7 cellular contexts compared by ENCODE assay signal in genomic region chr7:151056286-151057037, GRCh38. TPM values are rescaled to one million over a fixed set of nuclear protein-coding genes. Genes with fewer than 3 reads are reported as not detected.
A peak's percentile ranks its signal among the peaks of the same experiment; 100 is the strongest.
DNase-seq lines count a peak whose midpoint lies in the region; ATAC-seq and TF ChIP-seq lines count a peak whose summit lies in the region.
"Had no signal": no experiment of that assay in that cellular context is flagged by ENCODE, and none has a peak within 500 bp of the region (broad histone marks: within the 10 kb centered on the region; RNA-seq: fewer than 3 reads in every experiment).

No MANE protein-coding gene starts in this region.

- no peak for TF ChIP-seq CTCF in OCI-LY3 (IDR thresholded peaks at IDR 0.05; ENCODE audit: low read depth, low read length)
- TF ChIP-seq CTCF in hepatocyte (IDR thresholded peaks at IDR 0.05; ENCODE audit: poor library complexity) = peak; percentile 18
- no peak for TF ChIP-seq CTCF in omental fat pad (IDR thresholded peaks at IDR 0.05)

- H3K36me3 ChIP-seq in OCI-LY3 (replicated peaks; ENCODE audit: low read depth, low read length) = no peaks in the 10 kb centered on the region
- no peaks in the 10 kb centered on the region for H3K36me3 ChIP-seq in hepatocyte (replicated peaks; ENCODE audit: insufficient read depth, low read depth)
- H3K36me3 ChIP-seq: neutrophil had no signal

- H3K9me3 ChIP-seq in OCI-LY3 (ENCODE audit: insufficient read depth, low read length) = no peaks in the 10 kb centered on the region
- no peaks in the 10 kb centered on the region for H3K9me3 ChIP-seq in hepatocyte (ENCODE audit: low read depth)
- H3K9me3 ChIP-seq: neutrophil had no signal

- no peaks in the 10 kb centered on the region for H3K9me2 ChIP-seq in hepatocyte (replicated peaks; ENCODE audit: insufficient read depth)

- DNase-seq in 8988T = peak; percentile 70
- peak; percentile 72 for DNase-seq in hepatocyte (ENCODE audit: low spot score)
- DNase-seq in epidermal melanocyte (ENCODE audit: insufficient read length, low spot score) = no peak
- DNase-seq in effector CD4-positive, alpha-beta T cell = no peak
- DNase-seq in omental fat pad (ENCODE audit: low spot score) = no peak

- H3K27me3 ChIP-seq in OCI-LY3 (ENCODE audit: low read depth, low read length) (no peaks in the 10 kb centered on the region), hepatocyte (no peaks in the 10 kb centered on the region)

- H2AFZ ChIP-seq in OCI-LY3 (ENCODE audit: low read depth, low read length) (no peak overlapping the region), hepatocyte (no peak overlapping the region)

- peaks cover 19% of the 10 kb centered on the region for H3K79me2 ChIP-seq in OCI-LY3 (ENCODE audit: low read length)
- peaks cover 25% of the 10 kb centered on the region for H3K79me2 ChIP-seq in hepatocyte

- no peak overlapping the region for H3K9ac ChIP-seq in OCI-LY3 (ENCODE audit: low read length)

- peak overlapping the region; percentile 90; the same call in 1 of the 2 replicates for H3K4me2 ChIP-seq in OCI-LY3 (ENCODE audit: low read length)
- peak overlapping the region; percentile 98 for H3K4me2 ChIP-seq in hepatocyte

- H4K20me1 ChIP-seq in OCI-LY3 (ENCODE audit: insufficient read depth, low read length) = peaks cover 10% of the 10 kb centered on the region
- H4K20me1 ChIP-seq in hepatocyte (ENCODE audit: insufficient read depth, poor library complexity, severe bottlenecking) = peaks cover 7% of the 10 kb centered on the region

- H3K4me3 ChIP-seq in OCI-LY3 (ENCODE audit: low read length) (peak overlapping the region; percentile 90; the same call in 1 of the 2 replicates), hepatocyte (peak overlapping the region; percentile 83)

- no peak for ATAC-seq in omental fat pad (ENCODE audit: low FRiP score)

- H3K27ac ChIP-seq in OCI-LY3 (ENCODE audit: low read length) (no peak overlapping the region), hepatocyte (no peak overlapping the region)
- H3K27ac ChIP-seq: neutrophil had no signal

- WGBS in hepatocyte (ENCODE audit: low lambda C conversion rate, missing lambda C conversion rate) = 43% methylated on average over 21 of the region's 21 CpGs

- H3K4me1 ChIP-seq in OCI-LY3 (ENCODE audit: low read length) = peaks cover 16% of the 10 kb centered on the region
- peaks cover 26% of the 10 kb centered on the region for H3K4me1 ChIP-seq in hepatocyte (ENCODE audit: insufficient read depth)

RNA-seq across cellular contexts. Expression of gene CDK5, which starts 1.2 kb away (rescaled TPM):
- total RNA-seq in hepatocyte = 15.2 and 17.4 TPM in 2 replicates
- 29.4 and 39.4 TPM in 2 replicates for polyA plus RNA-seq in hepatocyte
- total RNA-seq in omental fat pad = 10 to 100 TPM in 1 of 4 donors, 1 to 10 TPM in 3; 6.1 to 10.4 (median 7.9) TPM

RNA-seq across cellular contexts. Expression of gene SLC4A2, which starts 2.9 kb away (rescaled TPM):
- total RNA-seq in hepatocyte (153 and 188 TPM in 2 replicates), omental fat pad (100 to 1,000 TPM; 115 to 126 (median 118) TPM)
- polyA plus RNA-seq in hepatocyte = 167 and 175 TPM in 2 replicates

RNA-seq across cellular contexts. Expression of gene ASIC3, which starts 8.1 kb away (rescaled TPM):
- 2.9 and 4.5 TPM in 2 replicates for total RNA-seq in hepatocyte
- 2.1 and 7.0 TPM in 2 replicates for polyA plus RNA-seq in hepatocyte
- 1 to 10 TPM; 1.6 to 3.2 (median 2.3) TPM for total RNA-seq in omental fat pad

RNA-seq across cellular contexts. Expression of gene FASTK, which starts 24.1 kb away (rescaled TPM):
- total RNA-seq in hepatocyte = 105 and 107 TPM in 2 replicates
- polyA plus RNA-seq in hepatocyte = 193 and 202 TPM in 2 replicates
- 10 to 100 TPM; 44.0 to 67.6 (median 51.6) TPM for total RNA-seq in omental fat pad

RNA-seq across cellular contexts. Expression of gene TMUB1, which starts 26.8 kb away (rescaled TPM):
- total RNA-seq in hepatocyte (40.5 and 45.0 TPM in 2 replicates), omental fat pad (10 to 100 TPM; 23.5 to 38.5 (median 26.9) TPM)
- 83.1 and 91.9 TPM in 2 replicates for polyA plus RNA-seq in hepatocyte

Comparison
In these comparisons a context has a peak if more than half of its experiments do, and no peak if none do; other contexts are left out.
1. DNase-seq: peak in 8988T (single experiment) and hepatocyte (single experiment); none in epidermal melanocyte (single experiment), effector CD4-positive, alpha-beta T cell (single experiment) and omental fat pad (single experiment).